ENCODE assay signal across 19 cellular contexts in genomic region chr3:194750409-194750808, GRCh38.
DNase-seq lines count a peak whose midpoint lies in the region; ATAC-seq and TF ChIP-seq lines count a peak whose summit lies in the region.
"Had no signal": no experiment of that assay in that cellular context is flagged by ENCODE, and none has a peak within 500 bp of the region (broad histone marks: within the 10 kb centered on the region; RNA-seq: fewer than 3 reads in every experiment).

No MANE protein-coding gene starts in this region.

- no peaks in the 10 kb centered on the region for H3K36me3 ChIP-seq in aorta (ENCODE audit: control insufficient read depth in 1 of 2, insufficient read depth in 2 of 2, low read length in 1 of 2)
- H3K36me3 ChIP-seq: upper lobe of right lung had no signal

- ATAC-seq in esophagus mucosa (no peak), aorta (ENCODE audit: low FRiP score) (no peak)
- ATAC-seq: A549, T-cell, upper lobe of right lung had no signal

- no peaks in the 10 kb centered on the region for H3K9me3 ChIP-seq in aorta (ENCODE audit: control insufficient read depth, low read length)
- H3K9me3 ChIP-seq: A549, upper lobe of right lung had no signal

- in situ Hi-C loops in astrocyte of the spinal cord (cut with HindIII; ENCODE audit: low sequenced_read_pairs) = no loop called here

- TF ChIP-seq CTCF in astrocyte of the spinal cord (IDR thresholded peaks at IDR 0.05; ENCODE audit: low read depth, low read length) (no peak), nephron (IDR thresholded peaks at IDR 0.05; ENCODE audit: unreplicated experiment in 3 of 3) (no peak)

- H3K27me3 ChIP-seq in aorta (ENCODE audit: control insufficient read depth in 1 of 2, insufficient read depth in 2 of 2, low read length in 1 of 2) = no peaks in the 10 kb centered on the region
- H3K27me3 ChIP-seq: upper lobe of right lung had no signal

- H3K27ac ChIP-seq in caudate nucleus (ENCODE audit: low read depth, low read length) (no peak overlapping the region), aorta (ENCODE audit: low read depth in 1 of 2, low read length in 2 of 2) (no peak overlapping the region)
- H3K27ac ChIP-seq: A549, upper lobe of right lung had no signal

- H3K36me3 Mint-ChIP-seq in nephron (ENCODE audit: low read depth) = no peaks in the 10 kb centered on the region
- H3K36me3 Mint-ChIP-seq: T-cell had no signal

- peak overlapping the region in 2 of 3 experiments; percentile 10 to 39 for H3K4me3 Mint-ChIP-seq in nephron
- H3K4me3 Mint-ChIP-seq: activated T-cell treated with anti-CD3 and anti-CD28 coated beads, Interleukin-2, amount 50 U/mL, for 24 hours; T-cell had no signal

- intact Hi-C loops in aorta (cut with DNase I) = no loop called here

- peaks cover 45% of the 10 kb centered on the region for H3K27me3 Mint-ChIP-seq in nephron (ENCODE audit: low read depth)
- H3K27me3 Mint-ChIP-seq: activated T-cell treated with anti-CD3 and anti-CD28 coated beads, Interleukin-2, amount 50 U/mL, for 24 hours; T-cell had no signal

- H3K9me3 Mint-ChIP-seq in nephron = no peaks in the 10 kb centered on the region
- H3K9me3 Mint-ChIP-seq: activated T-cell treated with anti-CD3 and anti-CD28 coated beads, Interleukin-2, amount 50 U/mL, for 24 hours; T-cell had no signal

- peaks cover 19% of the 10 kb centered on the region for H3K4me1 Mint-ChIP-seq in nephron
- H3K4me1 Mint-ChIP-seq: T-cell had no signal

- DNase-seq in COR-L47 (lab: John Stamatoyannopoulos, UW) = peak; percentile 31
- DNase-seq in NCI-H146 treated with DMSO at 0.1 percent for 48 hours (lab: John Stamatoyannopoulos, UW; ENCODE audit: unreplicated experiment) = peak; percentile 24
- peak; percentile 47 for DNase-seq in astrocyte of the spinal cord (ENCODE audit: low read depth, low spot score)
- no peak for DNase-seq in SKM-1 treated with dmso at 0.1 percent for 144 hours (lab: John Stamatoyannopoulos, UW; ENCODE audit: unreplicated experiment)
- DNase-seq in caudate nucleus (lab: John Stamatoyannopoulos, UW) = no peak
- no peak for DNase-seq in aorta
- DNase-seq: activated CD4-positive, alpha-beta T cell treated with anti-CD3 and anti-CD28 coated beads for 1 hour; activated CD8-positive, alpha-beta memory T cell treated with anti-CD3 and anti-CD28 coated beads for 24 hours; activated naive CD4-positive, alpha-beta T cell; activated T-cell treated with anti-CD3 and anti-CD28 coated beads, Interleukin-2, amount 50 U/mL, for 24 hours; central memory CD4-positive, alpha-beta T cell; DMS79; NCI-H1092; NCI-H524 treated with DMSO at 0.1 percent for 48 hours; T-cell; upper lobe of right lung had no signal

- 83 to 97% methylated on average over 5 of the region's 5 CpGs for WGBS in aorta, 2 donors

- H3K4me3 ChIP-seq in astrocyte of the spinal cord (ENCODE audit: low read depth, low read length) = no peak overlapping the region
- H3K4me3 ChIP-seq in aorta (ENCODE audit: low read length in 2 of 2) = no peak overlapping the region
- H3K4me3 ChIP-seq: A549, upper lobe of right lung had no signal

- no peaks in the 10 kb centered on the region for H3K4me1 ChIP-seq in aorta (ENCODE audit: control insufficient read depth in 1 of 2, insufficient read depth in 2 of 2, low read length in 2 of 2)
- H3K4me1 ChIP-seq: A549, upper lobe of right lung had no signal

- peak overlapping the region; percentile 66 to 82 (median 67) for H3K27ac Mint-ChIP-seq in nephron
- H3K27ac Mint-ChIP-seq: activated T-cell treated with anti-CD3 and anti-CD28 coated beads, Interleukin-2, amount 50 U/mL, for 24 hours; T-cell had no signal

Comparison
In these comparisons a context has a peak if more than half of its experiments do, and no peak if none do; other contexts are left out.
1. DNase-seq: peak in COR-L47 (single experiment), NCI-H146 treated with DMSO at 0.1 percent for 48 hours (single experiment) and astrocyte of the spinal cord (single experiment); none in SKM-1 treated with dmso at 0.1 percent for 144 hours (single experiment), caudate nucleus (0 of 61) and aorta (0 of 2).